Comparison of ENCODE assay signal across 8 cellular contexts in the genomic region with DNA sequence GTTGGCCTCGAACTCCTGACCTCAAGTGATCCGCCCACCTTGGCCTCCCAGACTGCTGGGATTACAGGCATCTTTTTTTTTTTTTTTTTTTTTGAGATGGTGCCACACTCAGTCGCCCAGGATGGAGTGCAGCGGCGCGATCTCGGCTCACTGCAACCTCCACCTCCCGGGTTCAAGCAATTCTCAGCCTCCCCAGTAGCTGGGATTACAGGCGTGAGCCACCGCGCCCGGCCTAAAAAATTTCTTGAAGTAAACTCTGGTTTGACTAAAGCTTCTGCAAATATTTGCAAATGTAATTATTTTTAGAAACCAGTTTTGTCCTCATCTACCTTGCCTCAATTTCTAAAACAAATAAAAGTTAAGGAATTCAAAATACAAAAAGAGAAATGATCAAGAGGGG. TPM values are rescaled to one million over a fixed set of nuclear protein-coding genes. Genes with fewer than 3 reads are reported as not detected.
DNase-seq lines count a peak whose midpoint lies in the region.

No MANE protein-coding gene starts in this region.

- no peak overlapping the region for H3K27ac ChIP-seq in iPS-20b (ENCODE audit: low read length)
- peak overlapping the region; percentile 95 for H3K27ac ChIP-seq in substantia nigra (ENCODE audit: low read depth, low read length, poor library complexity, severe bottlenecking)

- H3K36me3 ChIP-seq in iPS-20b (ENCODE audit: insufficient read depth, low read depth, low read length): peaks cover 19% of the 10 kb centered on the region; the same call in 1 of the 2 replicates

- peak overlapping the region; percentile 95 for H3K4me3 Mint-ChIP-seq in T-helper 1 cell treated with Interleukin-12 subunit alpha and Interleukin-12 subunit beta and Interleukin-4 antibody, amounts not matched to agents 30 μg/mL and 1 μg/mL, for 36 hours
- H3K4me3 Mint-ChIP-seq in activated T-helper 2 cell treated with anti-CD3 and anti-CD28 coated beads, Interferon-gamma antibody, Interleukin-2, Interleukin-4, amounts not matched to agents 10 μg/mL and 5 μg/mL and 100 μg/mL, durations not matched to agents 14 hours and 24 hours and 36 hours (ENCODE audit: low read depth): peak overlapping the region; percentile 91

- H3K9ac ChIP-seq in iPS-20b (ENCODE audit: low read depth, low read length): peak overlapping the region; percentile 95; the same call in 1 of the 2 replicates

- DNase-seq in T-helper 1 cell: no peak
- no peak for DNase-seq in activated T-helper 2 cell treated with anti-CD3 and anti-CD28 coated beads, Interferon-gamma antibody, Interleukin-2, Interleukin-4, amounts not matched to agents 10 μg/mL and 5 μg/mL and 100 μg/mL, durations not matched to agents 14 hours and 24 hours and 36 hours (ENCODE audit: low spot score)
- DNase-seq in substantia nigra (lab: John Stamatoyannopoulos, UW): no peak
- DNase-seq in NCI-H526 treated with DMSO at 0.1 percent for 48 hours (lab: John Stamatoyannopoulos, UW): no peak
- DNase-seq in OCI-M1 (lab: John Stamatoyannopoulos, UW): no peak
- DNase-seq in NCI-H510A treated with DMSO at 0.1 percent for 48 hours (lab: John Stamatoyannopoulos, UW): no peak

- H3K9me3 ChIP-seq in iPS-20b (ENCODE audit: insufficient read depth, low read depth, low read length): no peaks in the 10 kb centered on the region

- no peaks in the 10 kb centered on the region for H3K9me3 Mint-ChIP-seq in T-helper 1 cell treated with Interleukin-12 subunit alpha and Interleukin-12 subunit beta and Interleukin-4 antibody, amounts not matched to agents 30 μg/mL and 1 μg/mL, for 36 hours
- H3K9me3 Mint-ChIP-seq in activated T-helper 2 cell treated with anti-CD3 and anti-CD28 coated beads, Interferon-gamma antibody, Interleukin-2, Interleukin-4, amounts not matched to agents 10 μg/mL and 5 μg/mL and 100 μg/mL, durations not matched to agents 14 hours and 24 hours and 36 hours: no peaks in the 10 kb centered on the region

- peaks cover 35% of the 10 kb centered on the region for H3K4me1 Mint-ChIP-seq in T-helper 1 cell treated with Interleukin-12 subunit alpha and Interleukin-12 subunit beta and Interleukin-4 antibody, amounts not matched to agents 30 μg/mL and 1 μg/mL, for 36 hours (ENCODE audit: low read depth)
- peaks cover 38% of the 10 kb centered on the region for H3K4me1 Mint-ChIP-seq in activated T-helper 2 cell treated with anti-CD3 and anti-CD28 coated beads, Interferon-gamma antibody, Interleukin-2, Interleukin-4, amounts not matched to agents 10 μg/mL and 5 μg/mL and 100 μg/mL, durations not matched to agents 14 hours and 24 hours and 36 hours (ENCODE audit: low read depth)

- H3K27ac Mint-ChIP-seq in T-helper 1 cell treated with Interleukin-12 subunit alpha and Interleukin-12 subunit beta and Interleukin-4 antibody, amounts not matched to agents 30 μg/mL and 1 μg/mL, for 36 hours: peak overlapping the region; percentile 90
- peak overlapping the region; percentile 83 for H3K27ac Mint-ChIP-seq in activated T-helper 2 cell treated with anti-CD3 and anti-CD28 coated beads, Interferon-gamma antibody, Interleukin-2, Interleukin-4, amounts not matched to agents 10 μg/mL and 5 μg/mL and 100 μg/mL, durations not matched to agents 14 hours and 24 hours and 36 hours

- H3K4me1 ChIP-seq in iPS-20b (ENCODE audit: insufficient read depth, low read length): peaks cover 16% of the 10 kb centered on the region

- no peaks in the 10 kb centered on the region for H3K27me3 ChIP-seq in iPS-20b (ENCODE audit: insufficient read depth, low read length)

- peaks cover 21% of the 10 kb centered on the region for H3K36me3 Mint-ChIP-seq in T-helper 1 cell treated with Interleukin-12 subunit alpha and Interleukin-12 subunit beta and Interleukin-4 antibody, amounts not matched to agents 30 μg/mL and 1 μg/mL, for 36 hours (ENCODE audit: low read depth)
- H3K36me3 Mint-ChIP-seq in activated T-helper 2 cell treated with anti-CD3 and anti-CD28 coated beads, Interferon-gamma antibody, Interleukin-2, Interleukin-4, amounts not matched to agents 10 μg/mL and 5 μg/mL and 100 μg/mL, durations not matched to agents 14 hours and 24 hours and 36 hours (ENCODE audit: low read depth): peaks cover 34% of the 10 kb centered on the region

- H3K27me3 Mint-ChIP-seq in T-helper 1 cell treated with Interleukin-12 subunit alpha and Interleukin-12 subunit beta and Interleukin-4 antibody, amounts not matched to agents 30 μg/mL and 1 μg/mL, for 36 hours (ENCODE audit: low read depth): no peaks in the 10 kb centered on the region
- no peaks in the 10 kb centered on the region for H3K27me3 Mint-ChIP-seq in activated T-helper 2 cell treated with anti-CD3 and anti-CD28 coated beads, Interferon-gamma antibody, Interleukin-2, Interleukin-4, amounts not matched to agents 10 μg/mL and 5 μg/mL and 100 μg/mL, durations not matched to agents 14 hours and 24 hours and 36 hours (ENCODE audit: low read depth)

- intact Hi-C loops in activated T-helper 2 cell treated with anti-CD3 and anti-CD28 coated beads, Interferon-gamma antibody, Interleukin-2, Interleukin-4, amounts not matched to agents 10 μg/mL and 5 μg/mL and 100 μg/mL, durations not matched to agents 14 hours and 24 hours and 36 hours (cut with micrococcal nuclease): loop anchor here (2.0 to 5.0 kb wide), 4 partner anchors 64 to 946 kb away; a partner anchor contains a TSS

- peak overlapping the region; percentile 97 for H3K4me3 ChIP-seq in iPS-20b (ENCODE audit: low read length)

RNA-seq across cellular contexts. Expression of a gene that starts 1.2 kb away (rescaled TPM):
- 40.5 and 42.5 TPM in 2 replicates for total RNA-seq in activated T-helper 2 cell treated with anti-CD3 and anti-CD28 coated beads, Interferon-gamma antibody, Interleukin-2, Interleukin-4, amounts not matched to agents 10 μg/mL and 5 μg/mL and 100 μg/mL, durations not matched to agents 14 hours and 24 hours and 36 hours
